Comparison of ENCODE assay signal across 8 cellular contexts in the genomic region with DNA sequence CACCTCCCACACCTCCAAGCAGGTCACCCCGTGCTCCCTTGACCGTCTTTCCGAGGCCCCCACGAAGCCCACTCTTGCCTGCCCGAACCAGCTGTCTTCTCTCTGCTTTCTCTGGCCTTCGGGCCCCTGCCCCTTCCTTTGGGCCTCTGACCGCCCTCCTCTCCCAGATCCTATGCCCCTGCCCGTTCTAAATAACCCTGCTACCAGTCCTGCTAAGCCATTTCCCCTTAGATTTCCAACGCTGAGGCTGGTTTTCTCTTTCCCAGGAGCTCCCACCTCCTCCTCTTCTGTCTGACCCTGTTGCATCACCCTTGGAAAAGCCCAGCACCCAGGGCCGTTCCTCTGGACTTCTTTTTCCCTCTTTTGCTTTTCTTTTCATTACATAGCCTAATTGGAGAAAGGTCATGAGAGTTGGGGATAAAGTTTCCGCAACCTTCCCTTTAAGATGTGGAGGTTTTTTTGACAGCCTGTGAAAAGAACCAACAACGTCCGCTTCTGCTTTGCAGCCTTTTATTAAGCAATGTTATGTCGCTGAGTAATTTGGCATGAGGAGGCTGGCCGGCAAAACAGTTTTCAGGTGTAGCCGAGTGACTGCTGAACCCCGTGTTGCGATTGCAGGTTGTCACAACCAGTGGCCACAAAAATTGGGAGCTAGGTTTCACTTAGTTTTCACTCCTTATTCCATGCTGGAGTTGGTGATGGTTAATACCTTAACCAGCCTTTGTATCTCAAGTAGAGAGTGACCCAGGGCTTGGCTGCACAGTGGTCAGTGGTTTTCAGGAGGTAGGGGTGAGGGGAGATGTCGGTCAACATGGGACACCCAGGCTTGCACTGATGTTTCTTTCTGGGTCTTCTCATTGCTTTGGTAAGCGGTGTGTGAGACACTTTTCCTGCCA. TPM values are rescaled to one million over a fixed set of nuclear protein-coding genes. Genes with fewer than 3 reads are reported as not detected.
DNase-seq lines count a peak whose midpoint lies in the region; ATAC-seq and TF ChIP-seq lines count a peak whose summit lies in the region.

No MANE protein-coding gene starts in this region.

- peak overlapping the region; percentile 45; the same call in 1 of the 2 replicates for H3K27ac ChIP-seq in DOHH2 (ENCODE audit: low read depth, low read length)

- peak overlapping the region; percentile 93 for H3K4me3 Mint-ChIP-seq in activated naive CD8-positive, alpha-beta T cell treated with anti-CD3 and anti-CD28 coated beads for 36 hours
- H3K4me3 Mint-ChIP-seq in glutamatergic neuron (ENCODE audit: unreplicated experiment): peak overlapping the region; percentile 93

- H3K27ac Mint-ChIP-seq in activated naive CD8-positive, alpha-beta T cell treated with anti-CD3 and anti-CD28 coated beads for 36 hours: peak overlapping the region; percentile 88
- peak overlapping the region; percentile 97 for H3K27ac Mint-ChIP-seq in glutamatergic neuron (ENCODE audit: unreplicated experiment)

- no peaks in the 10 kb centered on the region for H3K9me3 Mint-ChIP-seq in activated naive CD8-positive, alpha-beta T cell treated with anti-CD3 and anti-CD28 coated beads for 36 hours
- peaks cover 4% of the 10 kb centered on the region for H3K9me3 Mint-ChIP-seq in glutamatergic neuron (ENCODE audit: unreplicated experiment)

- H3K27me3 ChIP-seq in DOHH2 (ENCODE audit: control insufficient read depth, low read length): no peaks in the 10 kb centered on the region

- peaks cover 2% of the 10 kb centered on the region; the same call in 1 of the 2 replicates for H4K20me1 ChIP-seq in DOHH2 (ENCODE audit: control insufficient read depth, insufficient read depth, low read depth, low read length)

- peaks cover 22% of the 10 kb centered on the region for H3K4me1 Mint-ChIP-seq in activated naive CD8-positive, alpha-beta T cell treated with anti-CD3 and anti-CD28 coated beads for 36 hours
- peaks cover 8% of the 10 kb centered on the region for H3K4me1 Mint-ChIP-seq in glutamatergic neuron (ENCODE audit: low read depth, unreplicated experiment)

- H3K9me2 ChIP-seq in DOHH2 (replicated peaks; ENCODE audit: control insufficient read depth, low read length): no peaks in the 10 kb centered on the region

- peak overlapping the region; percentile 90 for H3K4me3 ChIP-seq in DOHH2 (ENCODE audit: low read length)

- no peaks in the 10 kb centered on the region for H3K9me3 ChIP-seq in DOHH2 (ENCODE audit: control insufficient read depth, insufficient read depth, low read length)

- H3F3A ChIP-seq in DOHH2 (ENCODE audit: control insufficient read depth, insufficient read depth): no peaks in the 10 kb centered on the region

- DNase-seq in H4 (ENCODE audit: low spot score) (peak; percentile 20), NCI-H510A (lab: John Stamatoyannopoulos, UW) (peak; percentile 31), glutamatergic neuron (peak; percentile 34), omental fat pad (ENCODE audit: low spot score) (no peak), retina (no peak), NCI-H1930 (lab: John Stamatoyannopoulos, UW) (no peak)
- peak; percentile 13 for DNase-seq in activated naive CD8-positive, alpha-beta T cell treated with anti-CD3 and anti-CD28 coated beads for 36 hours

- H3K27me3 Mint-ChIP-seq in activated naive CD8-positive, alpha-beta T cell treated with anti-CD3 and anti-CD28 coated beads for 36 hours: no peaks in the 10 kb centered on the region
- peaks cover 11% of the 10 kb centered on the region for H3K27me3 Mint-ChIP-seq in glutamatergic neuron (ENCODE audit: unreplicated experiment)

- peaks cover 20% of the 10 kb centered on the region for H3K4me1 ChIP-seq in DOHH2 (ENCODE audit: control insufficient read depth, low read length)

- peak; percentile 41 for ATAC-seq in omental fat pad (ENCODE audit: low FRiP score)

- H3K36me3 ChIP-seq in DOHH2 (ENCODE audit: control insufficient read depth, low read length): peaks cover 7% of the 10 kb centered on the region; the same call in 1 of the 2 replicates

- peaks cover 7% of the 10 kb centered on the region for H3K36me3 Mint-ChIP-seq in activated naive CD8-positive, alpha-beta T cell treated with anti-CD3 and anti-CD28 coated beads for 36 hours
- H3K36me3 Mint-ChIP-seq in glutamatergic neuron (ENCODE audit: unreplicated experiment): peaks cover under 1% of the 10 kb centered on the region

- TF ChIP-seq CTCF in DOHH2 (IDR thresholded peaks at IDR 0.05; ENCODE audit: low read depth, low read length, poor library complexity, severe bottlenecking): no peak
- TF ChIP-seq CTCF in glutamatergic neuron (IDR thresholded peaks at IDR 0.05; ENCODE audit: partially characterized antibody, unreplicated experiment): no peak
- no peak for TF ChIP-seq CTCF in omental fat pad (IDR thresholded peaks at IDR 0.05)

- peaks cover 57% of the 10 kb centered on the region for H3K79me2 ChIP-seq in DOHH2 (ENCODE audit: control insufficient read depth, low read length)

- H3K4me2 ChIP-seq in DOHH2 (ENCODE audit: low read length): peak overlapping the region; percentile 83

RNA-seq across cellular contexts. Expression of a gene that starts 1.0 kb away (rescaled TPM):
- 4.4 and 6.2 TPM in 2 replicates for total RNA-seq in H4 (2014; rRNA removed; shearing (Covaris generic))
- total RNA-seq in activated naive CD8-positive, alpha-beta T cell treated with anti-CD3 and anti-CD28 coated beads for 36 hours: 10 to 100 TPM; 19.6 to 19.7 TPM
- 27.8 TPM for total RNA-seq in glutamatergic neuron (ENCODE audit: unreplicated experiment)
- 10 to 100 TPM; 11.7 to 19.6 (median 16.0) TPM for total RNA-seq in omental fat pad

RNA-seq across cellular contexts. Expression of a gene that starts 35.5 kb away (rescaled TPM):
- 134 and 194 TPM in 2 replicates for total RNA-seq in H4 (2014; rRNA removed; shearing (Covaris generic))
- 100 to 1,000 TPM; 208 to 218 TPM for total RNA-seq in activated naive CD8-positive, alpha-beta T cell treated with anti-CD3 and anti-CD28 coated beads for 36 hours
- total RNA-seq in glutamatergic neuron (ENCODE audit: unreplicated experiment) (95.9 TPM), omental fat pad (10 to 100 TPM; 30.9 to 65.5 (median 51.5) TPM)

Comparison
In these comparisons a context has a peak if more than half of its experiments do, and no peak if none do; other contexts are left out.
1. DNase-seq: peak in H4 (single experiment), NCI-H510A (single experiment), activated naive CD8-positive, alpha-beta T cell treated with anti-CD3 and anti-CD28 coated beads for 36 hours (single experiment) and glutamatergic neuron (single experiment); none in omental fat pad (single experiment), retina (single experiment) and NCI-H1930 (0 of 2).